In genomic region chr14:77342726-77343397, GRCh38 we compare ENCODE assay signal across 1 cellular context.
TF ChIP-seq lines count a peak whose summit lies in the region.

No MANE protein-coding gene starts in this region.

TF ChIP-seq in K562, 482 proteins besides CTCF, POLR2A, EP300 and RAD21 (continues in another document):
- TF ChIP-seq, protein P1, sequence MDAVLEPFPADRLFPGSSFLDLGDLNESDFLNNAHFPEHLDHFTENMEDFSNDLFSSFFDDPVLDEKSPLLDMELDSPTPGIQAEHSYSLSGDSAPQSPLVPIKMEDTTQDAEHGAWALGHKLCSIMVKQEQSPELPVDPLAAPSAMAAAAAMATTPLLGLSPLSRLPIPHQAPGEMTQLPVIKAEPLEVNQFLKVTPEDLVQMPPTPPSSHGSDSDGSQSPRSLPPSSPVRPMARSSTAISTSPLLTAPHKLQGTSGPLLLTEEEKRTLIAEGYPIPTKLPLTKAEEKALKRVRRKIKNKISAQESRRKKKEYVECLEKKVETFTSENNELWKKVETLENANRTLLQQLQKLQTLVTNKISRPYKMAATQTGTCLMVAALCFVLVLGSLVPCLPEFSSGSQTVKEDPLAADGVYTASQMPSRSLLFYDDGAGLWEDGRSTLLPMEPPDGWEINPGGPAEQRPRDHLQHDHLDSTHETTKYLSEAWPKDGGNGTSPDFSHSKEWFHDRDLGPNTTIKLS (IDR thresholded peaks at IDR 0.05; ENCODE audit: borderline replicate concordance, low read depth) = no peak
- TF ChIP-seq E2F3 (CRISPR knock-in tag; IDR thresholded peaks at IDR 0.05) = no peak
- no peak for TF ChIP-seq BCL6 (CRISPR knock-in tag; IDR thresholded peaks at IDR 0.05)
- TF ChIP-seq CTBP1 (IDR thresholded peaks at IDR 0.05; ENCODE audit: borderline replicate concordance) = peak; percentile 41; the same call in 1 of the 2 replicates
- TF ChIP-seq JUND (IDR thresholded peaks at IDR 0.05; ENCODE audit: borderline replicate concordance, low read depth, low read length) = peak; percentile 91
- TF ChIP-seq JUND (tag; IDR thresholded peaks at IDR 0.05; ENCODE audit: borderline replicate concordance, low read depth, low read length) = peak; percentile 83; the same call in 1 of the 3 replicates
- no peak for TF ChIP-seq CREB5 (CRISPR knock-in tag; IDR thresholded peaks at IDR 0.05)
- TF ChIP-seq PHF20 (IDR thresholded peaks at IDR 0.05; ENCODE audit: partially characterized antibody) = no peak
- no peak for TF ChIP-seq RFX5 (IDR thresholded peaks at IDR 0.05; ENCODE audit: low read depth, low read length)
- TF ChIP-seq, protein P2, sequence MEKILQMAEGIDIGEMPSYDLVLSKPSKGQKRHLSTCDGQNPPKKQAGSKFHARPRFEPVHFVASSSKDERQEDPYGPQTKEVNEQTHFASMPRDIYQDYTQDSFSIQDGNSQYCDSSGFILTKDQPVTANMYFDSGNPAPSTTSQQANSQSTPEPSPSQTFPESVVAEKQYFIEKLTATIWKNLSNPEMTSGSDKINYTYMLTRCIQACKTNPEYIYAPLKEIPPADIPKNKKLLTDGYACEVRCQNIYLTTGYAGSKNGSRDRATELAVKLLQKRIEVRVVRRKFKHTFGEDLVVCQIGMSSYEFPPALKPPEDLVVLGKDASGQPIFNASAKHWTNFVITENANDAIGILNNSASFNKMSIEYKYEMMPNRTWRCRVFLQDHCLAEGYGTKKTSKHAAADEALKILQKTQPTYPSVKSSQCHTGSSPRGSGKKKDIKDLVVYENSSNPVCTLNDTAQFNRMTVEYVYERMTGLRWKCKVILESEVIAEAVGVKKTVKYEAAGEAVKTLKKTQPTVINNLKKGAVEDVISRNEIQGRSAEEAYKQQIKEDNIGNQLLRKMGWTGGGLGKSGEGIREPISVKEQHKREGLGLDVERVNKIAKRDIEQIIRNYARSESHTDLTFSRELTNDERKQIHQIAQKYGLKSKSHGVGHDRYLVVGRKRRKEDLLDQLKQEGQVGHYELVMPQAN (IDR thresholded peaks at IDR 0.05; ENCODE audit: borderline replicate concordance) = no peak
- no peak for TF ChIP-seq SMAD4 (CRISPR knock-in tag; conservative IDR thresholded peaks at IDR 0.05)
- no peak for TF ChIP-seq RBM39 (optimal IDR thresholded peaks at IDR 0.05; ENCODE audit: low read depth, low read length)
- no peak for TF ChIP-seq YY1 (IDR thresholded peaks at IDR 0.05; ENCODE audit: borderline replicate concordance in 1 of 3, control insufficient read depth in 1 of 3, extremely low read depth in 1 of 3, insufficient read depth in 3 of 3, insufficient read length in 1 of 3, insufficient replicate concordance in 2 of 3, low read depth in 1 of 3, low read length in 2 of 3)
- TF ChIP-seq ZNF512 (tag; IDR thresholded peaks at IDR 0.05) = no peak
- TF ChIP-seq ZBTB17 (CRISPR knock-in tag; IDR thresholded peaks at IDR 0.05) = no peak
- no peak for TF ChIP-seq XRCC4 (IDR thresholded peaks at IDR 0.05; ENCODE audit: extremely low read depth, insufficient read depth, insufficient read length)
- TF ChIP-seq CBFA2T2 (conservative IDR thresholded peaks at IDR 0.05) = peak; percentile 69
- TF ChIP-seq ZC3H11A (IDR thresholded peaks at IDR 0.05; ENCODE audit: low read depth, low read length) = no peak
- TF ChIP-seq KLF6 (CRISPR knock-in tag; IDR thresholded peaks at IDR 0.05; ENCODE audit: borderline replicate concordance) = no peak
- TF ChIP-seq STAT5B (CRISPR knock-in tag; IDR thresholded peaks at IDR 0.05) = no peak
- TF ChIP-seq BHLHE40 (IDR thresholded peaks at IDR 0.05; ENCODE audit: low read length) = no peak
- TF ChIP-seq, protein P3, sequence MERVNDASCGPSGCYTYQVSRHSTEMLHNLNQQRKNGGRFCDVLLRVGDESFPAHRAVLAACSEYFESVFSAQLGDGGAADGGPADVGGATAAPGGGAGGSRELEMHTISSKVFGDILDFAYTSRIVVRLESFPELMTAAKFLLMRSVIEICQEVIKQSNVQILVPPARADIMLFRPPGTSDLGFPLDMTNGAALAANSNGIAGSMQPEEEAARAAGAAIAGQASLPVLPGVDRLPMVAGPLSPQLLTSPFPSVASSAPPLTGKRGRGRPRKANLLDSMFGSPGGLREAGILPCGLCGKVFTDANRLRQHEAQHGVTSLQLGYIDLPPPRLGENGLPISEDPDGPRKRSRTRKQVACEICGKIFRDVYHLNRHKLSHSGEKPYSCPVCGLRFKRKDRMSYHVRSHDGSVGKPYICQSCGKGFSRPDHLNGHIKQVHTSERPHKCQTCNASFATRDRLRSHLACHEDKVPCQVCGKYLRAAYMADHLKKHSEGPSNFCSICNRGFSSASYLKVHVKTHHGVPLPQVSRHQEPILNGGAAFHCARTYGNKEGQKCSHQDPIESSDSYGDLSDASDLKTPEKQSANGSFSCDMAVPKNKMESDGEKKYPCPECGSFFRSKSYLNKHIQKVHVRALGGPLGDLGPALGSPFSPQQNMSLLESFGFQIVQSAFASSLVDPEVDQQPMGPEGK (CRISPR knock-in tag; IDR thresholded peaks at IDR 0.05; ENCODE audit: borderline replicate concordance) = no peak
- TF ChIP-seq ZNF354B (CRISPR knock-in tag; IDR thresholded peaks at IDR 0.05) = no peak
- TF ChIP-seq DPF2 (IDR thresholded peaks at IDR 0.05) = peak; percentile 48; the same call in 1 of the 2 replicates
- no peak for TF ChIP-seq HNRNPK (IDR thresholded peaks at IDR 0.05; ENCODE audit: low read depth, low read length, poor library complexity, severe bottlenecking)
- TF ChIP-seq ZNF655 (CRISPR knock-in tag; IDR thresholded peaks at IDR 0.05) = no peak
- TF ChIP-seq, protein P4, sequence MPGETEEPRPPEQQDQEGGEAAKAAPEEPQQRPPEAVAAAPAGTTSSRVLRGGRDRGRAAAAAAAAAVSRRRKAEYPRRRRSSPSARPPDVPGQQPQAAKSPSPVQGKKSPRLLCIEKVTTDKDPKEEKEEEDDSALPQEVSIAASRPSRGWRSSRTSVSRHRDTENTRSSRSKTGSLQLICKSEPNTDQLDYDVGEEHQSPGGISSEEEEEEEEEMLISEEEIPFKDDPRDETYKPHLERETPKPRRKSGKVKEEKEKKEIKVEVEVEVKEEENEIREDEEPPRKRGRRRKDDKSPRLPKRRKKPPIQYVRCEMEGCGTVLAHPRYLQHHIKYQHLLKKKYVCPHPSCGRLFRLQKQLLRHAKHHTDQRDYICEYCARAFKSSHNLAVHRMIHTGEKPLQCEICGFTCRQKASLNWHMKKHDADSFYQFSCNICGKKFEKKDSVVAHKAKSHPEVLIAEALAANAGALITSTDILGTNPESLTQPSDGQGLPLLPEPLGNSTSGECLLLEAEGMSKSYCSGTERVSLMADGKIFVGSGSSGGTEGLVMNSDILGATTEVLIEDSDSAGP (CRISPR knock-in tag; IDR thresholded peaks at IDR 0.05) = no peak
- TF ChIP-seq, protein P5, sequence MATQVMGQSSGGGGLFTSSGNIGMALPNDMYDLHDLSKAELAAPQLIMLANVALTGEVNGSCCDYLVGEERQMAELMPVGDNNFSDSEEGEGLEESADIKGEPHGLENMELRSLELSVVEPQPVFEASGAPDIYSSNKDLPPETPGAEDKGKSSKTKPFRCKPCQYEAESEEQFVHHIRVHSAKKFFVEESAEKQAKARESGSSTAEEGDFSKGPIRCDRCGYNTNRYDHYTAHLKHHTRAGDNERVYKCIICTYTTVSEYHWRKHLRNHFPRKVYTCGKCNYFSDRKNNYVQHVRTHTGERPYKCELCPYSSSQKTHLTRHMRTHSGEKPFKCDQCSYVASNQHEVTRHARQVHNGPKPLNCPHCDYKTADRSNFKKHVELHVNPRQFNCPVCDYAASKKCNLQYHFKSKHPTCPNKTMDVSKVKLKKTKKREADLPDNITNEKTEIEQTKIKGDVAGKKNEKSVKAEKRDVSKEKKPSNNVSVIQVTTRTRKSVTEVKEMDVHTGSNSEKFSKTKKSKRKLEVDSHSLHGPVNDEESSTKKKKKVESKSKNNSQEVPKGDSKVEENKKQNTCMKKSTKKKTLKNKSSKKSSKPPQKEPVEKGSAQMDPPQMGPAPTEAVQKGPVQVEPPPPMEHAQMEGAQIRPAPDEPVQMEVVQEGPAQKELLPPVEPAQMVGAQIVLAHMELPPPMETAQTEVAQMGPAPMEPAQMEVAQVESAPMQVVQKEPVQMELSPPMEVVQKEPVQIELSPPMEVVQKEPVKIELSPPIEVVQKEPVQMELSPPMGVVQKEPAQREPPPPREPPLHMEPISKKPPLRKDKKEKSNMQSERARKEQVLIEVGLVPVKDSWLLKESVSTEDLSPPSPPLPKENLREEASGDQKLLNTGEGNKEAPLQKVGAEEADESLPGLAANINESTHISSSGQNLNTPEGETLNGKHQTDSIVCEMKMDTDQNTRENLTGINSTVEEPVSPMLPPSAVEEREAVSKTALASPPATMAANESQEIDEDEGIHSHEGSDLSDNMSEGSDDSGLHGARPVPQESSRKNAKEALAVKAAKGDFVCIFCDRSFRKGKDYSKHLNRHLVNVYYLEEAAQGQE (CRISPR knock-in tag; IDR thresholded peaks at IDR 0.05; ENCODE audit: low read depth) = no peak
- peak; percentile 67; the same call in 1 of the 2 replicates for TF ChIP-seq JUN (IDR thresholded peaks at IDR 0.05; ENCODE audit: borderline replicate concordance, low read depth, low read length)
- TF ChIP-seq JUN (CRISPR knock-in tag; IDR thresholded peaks at IDR 0.05; ENCODE audit: borderline replicate concordance) = no peak
- TF ChIP-seq KLF13 (tag; IDR thresholded peaks at IDR 0.05; ENCODE audit: borderline replicate concordance, low read depth) = no peak
- no peak for TF ChIP-seq TSHZ1 (CRISPR knock-in tag; IDR thresholded peaks at IDR 0.05)
- TF ChIP-seq LCOR (CRISPR knock-in tag; IDR thresholded peaks at IDR 0.05) = no peak
- no peak for TF ChIP-seq PRMT5 (CRISPR knock-in tag; IDR thresholded peaks at IDR 0.05)
- TF ChIP-seq BCLAF1 (IDR thresholded peaks at IDR 0.05; ENCODE audit: borderline replicate concordance in 1 of 2, control insufficient read depth in 1 of 2, low read depth in 2 of 2, low read length in 1 of 2) = no peak
